Comparison of ENCODE assay signal across 24 cellular contexts in the genomic region with DNA sequence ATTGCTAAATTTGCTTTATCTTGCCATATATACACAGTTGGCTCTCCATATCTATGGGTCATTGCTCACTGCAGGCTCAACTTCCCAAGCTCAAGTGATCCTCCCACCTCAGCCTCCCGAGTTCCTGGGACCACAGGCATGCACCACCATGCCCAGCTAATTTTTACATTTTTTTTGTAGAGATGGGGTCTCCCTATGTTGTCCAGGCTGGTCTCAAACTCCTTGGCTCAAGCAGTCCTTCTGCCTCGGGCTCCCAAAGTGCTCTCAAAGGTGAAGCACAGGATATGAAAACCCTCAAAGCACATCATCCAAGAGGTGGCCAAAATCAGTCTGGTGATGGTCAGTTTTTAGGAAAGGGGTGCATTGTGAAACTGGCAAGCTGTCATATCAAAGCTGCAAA. TPM values are rescaled to one million over a fixed set of nuclear protein-coding genes. Genes with fewer than 3 reads are reported as not detected.
"Had no signal": no experiment of that assay in that cellular context is flagged by ENCODE, and none has a peak within 500 bp of the region (broad histone marks: within the 10 kb centered on the region; RNA-seq: fewer than 3 reads in every experiment).

No MANE protein-coding gene starts in this region.

- H3K4me3 ChIP-seq: hepatocyte, left ventricle myocardium inferior, lung, pancreas, right atrium auricular region, right lobe of liver, stomach, testis, thyroid gland, transverse colon, upper lobe of right lung had no signal

- H3K4me3 Mint-ChIP-seq: naive thymus-derived CD8-positive, alpha-beta T cell; nephron; neural crest cell; stimulated activated naive B cell treated with anti-CD40 and anti-IgM and Interleukin-4, amounts not matched to agents 10 μg/mL and 1 μg/mL and 100 μg/mL, for 72 hours had no signal

- H3K4me1 Mint-ChIP-seq: naive thymus-derived CD8-positive, alpha-beta T cell; nephron; neural crest cell; stimulated activated naive B cell treated with anti-CD40 and anti-IgM and Interleukin-4, amounts not matched to agents 10 μg/mL and 1 μg/mL and 100 μg/mL, for 72 hours had no signal

- DNase-seq: islet precursor cell; left ventricle myocardium inferior; naive thymus-derived CD8-positive, alpha-beta T cell; nucleus accumbens; pancreas; posterior cingulate gyrus; right lobe of liver; stimulated activated CD4-positive, alpha-beta T cell treated with anti-CD3 and anti-CD28 coated beads, Interleukin-12 subunit alpha, Interleukin-12 subunit beta, amount 100 ng/mL, for 4 hours; stimulated activated CD4-positive, alpha-beta T cell treated with anti-CD3 and anti-CD28 coated beads, Interleukin-15, amount 100 ng/mL, for 24 hours; stimulated activated CD4-positive, alpha-beta T cell treated with anti-CD3 and anti-CD28 coated beads, Interleukin-2, amount 100 ng/mL, for 24 hours; stimulated activated CD4-positive, alpha-beta T cell treated with anti-CD3 and anti-CD28 coated beads, Interleukin-4, amount 100 ng/mL, for 1 hour; stimulated activated naive B cell treated with anti-CD40 and anti-IgM and Interleukin-4, amounts not matched to agents 10 μg/mL and 1 μg/mL and 100 μg/mL, for 72 hours; stimulated activated naive CD8-positive, alpha-beta T cell treated with anti-CD3 and anti-CD28 coated beads, Interleukin-15, Interleukin-2, amounts not matched to agents 100 U/mL and 50 U/mL, for 24 hours; stomach; testis; thyroid gland; transverse colon; upper lobe of right lung had no signal

- H3K9me3 ChIP-seq: left ventricle myocardium inferior, pancreas, right atrium auricular region, right lobe of liver, stomach, testis, thyroid gland, transverse colon, upper lobe of right lung had no signal

- H3K4me1 ChIP-seq: left ventricle myocardium inferior, pancreas, right atrium auricular region, right lobe of liver, stomach, transverse colon, upper lobe of right lung had no signal

- H3K27ac Mint-ChIP-seq: naive thymus-derived CD8-positive, alpha-beta T cell; stimulated activated naive B cell treated with anti-CD40 and anti-IgM and Interleukin-4, amounts not matched to agents 10 μg/mL and 1 μg/mL and 100 μg/mL, for 72 hours had no signal

- H3K9me3 Mint-ChIP-seq: nephron, neural crest cell had no signal

- H3K36me3 Mint-ChIP-seq: naive thymus-derived CD8-positive, alpha-beta T cell; stimulated activated naive B cell treated with anti-CD40 and anti-IgM and Interleukin-4, amounts not matched to agents 10 μg/mL and 1 μg/mL and 100 μg/mL, for 72 hours had no signal

- H3K27me3 ChIP-seq: hepatocyte, pancreas, right atrium auricular region, right lobe of liver, stomach, testis, thyroid gland, transverse colon, upper lobe of right lung had no signal

- H3K4me2 ChIP-seq: hepatocyte had no signal

- ATAC-seq: naive thymus-derived CD8-positive, alpha-beta T cell; pancreas; right lobe of liver; stimulated activated naive B cell treated with anti-CD40 and anti-IgM and Interleukin-4, amounts not matched to agents 10 μg/mL and 1 μg/mL and 100 μg/mL, for 72 hours; stimulated activated naive CD8-positive, alpha-beta T cell treated with anti-CD3 and anti-CD28 coated beads, Interleukin-15, Interleukin-2, amounts not matched to agents 100 U/mL and 50 U/mL, for 24 hours; upper lobe of right lung had no signal

- H3K27ac ChIP-seq: left ventricle myocardium inferior, pancreas, right atrium auricular region, right lobe of liver, stomach, testis, thyroid gland, transverse colon, upper lobe of right lung had no signal

- H3K36me3 ChIP-seq: left ventricle myocardium inferior, pancreas, right atrium auricular region, right lobe of liver, stomach, thyroid gland, transverse colon, upper lobe of right lung had no signal

- H2AFZ ChIP-seq: hepatocyte had no signal

RNA-seq across cellular contexts. Expression of a gene that starts 11.8 kb away (rescaled TPM):
- total RNA-seq: pulmonary artery endothelial cell had no signal
